Comparison of ENCODE assay signal across 25 cellular contexts in the genomic region with DNA sequence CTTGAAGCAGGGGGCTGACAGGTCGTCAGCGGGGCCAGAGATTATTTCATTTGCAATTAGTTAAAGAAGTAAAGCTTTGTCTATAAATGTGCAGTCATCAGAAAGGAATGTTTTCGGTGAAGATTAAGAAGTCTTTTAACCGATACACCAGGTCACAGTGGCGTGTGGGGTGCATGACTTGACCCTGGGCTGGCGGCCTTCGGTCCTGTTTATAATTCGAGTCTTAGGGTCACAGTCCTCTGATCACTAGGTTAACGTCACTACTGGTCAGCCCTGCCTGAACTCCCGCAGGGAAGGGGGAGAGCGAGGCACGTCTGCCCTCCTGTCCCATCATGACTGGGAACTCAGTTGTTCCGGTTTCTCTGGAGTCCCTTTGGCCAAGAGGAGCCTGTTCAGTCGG. TPM values are rescaled to one million over a fixed set of nuclear protein-coding genes. Genes with fewer than 3 reads are reported as not detected.
"Had no signal": no experiment of that assay in that cellular context is flagged by ENCODE, and none has a peak within 500 bp of the region (broad histone marks: within the 10 kb centered on the region; RNA-seq: fewer than 3 reads in every experiment).

No MANE protein-coding gene starts in this region.

- H3K27ac ChIP-seq: body of pancreas, SJCRH30, VCaP had no signal

- H3K27me3 ChIP-seq: body of pancreas, MG63 had no signal

- H3K4me1 ChIP-seq: SJCRH30 had no signal

- ATAC-seq: activated CD4-positive, CD25-positive, alpha-beta regulatory T cell treated with anti-CD3 and anti-CD28 coated beads, Interleukin-2, amount 50 U/mL, for 24 hours; activated CD8-positive, alpha-beta T cell treated with anti-CD3 and anti-CD28 coated beads for 36 hours; body of pancreas; Panc1 had no signal

- H3K36me3 ChIP-seq: MG63, SJCRH30 had no signal

- H3K9me3 Mint-ChIP-seq: activated CD8-positive, alpha-beta T cell treated with anti-CD3 and anti-CD28 coated beads for 36 hours; activated naive CD8-positive, alpha-beta T cell treated with anti-CD3 and anti-CD28 coated beads, Interleukin-2, amount 10 ng/mL, durations not matched to agents 7 days and 5 days had no signal

- H3K4me3 Mint-ChIP-seq: activated CD8-positive, alpha-beta T cell treated with anti-CD3 and anti-CD28 coated beads for 36 hours; activated naive CD8-positive, alpha-beta T cell treated with anti-CD3 and anti-CD28 coated beads, Interleukin-2, amount 10 ng/mL, durations not matched to agents 7 days and 5 days had no signal

- H3K27me3 Mint-ChIP-seq: activated CD8-positive, alpha-beta T cell treated with anti-CD3 and anti-CD28 coated beads for 36 hours; activated naive CD8-positive, alpha-beta T cell treated with anti-CD3 and anti-CD28 coated beads, Interleukin-2, amount 10 ng/mL, durations not matched to agents 7 days and 5 days had no signal

- H3K9me3 ChIP-seq: body of pancreas, MG63, SJCRH30, SK-N-SH had no signal

- H3K36me3 Mint-ChIP-seq: activated naive CD8-positive, alpha-beta T cell treated with anti-CD3 and anti-CD28 coated beads, Interleukin-2, amount 10 ng/mL, durations not matched to agents 7 days and 5 days had no signal

- DNase-seq: activated CD4-positive, alpha-beta T cell treated with anti-CD3 and anti-CD28 coated beads for 4 hours; activated CD8-positive, alpha-beta memory T cell treated with anti-CD3 and anti-CD28 coated beads, Interleukin-2, amount 50 U/mL, for 48 hours; activated CD8-positive, alpha-beta T cell treated with anti-CD3 and anti-CD28 coated beads for 36 hours; activated naive CD4-positive, alpha-beta T cell treated with anti-CD3 and anti-CD28 coated beads, Interleukin-2, amount 50 U/mL, for 16 hours; activated naive CD8-positive, alpha-beta T cell treated with anti-CD3 and anti-CD28 coated beads, Interleukin-2, amount 10 ng/mL, durations not matched to agents 7 days and 5 days; activated T-cell treated with anti-CD3 and anti-CD28 coated beads, Interleukin-2, amount 50 U/mL, for 1 hour; aorta; body of pancreas; MG63; NCI-H1105; NCI-H1436; NCI-H1694 treated with DMSO at 0.1 percent for 48 hours; NCI-H2029 treated with DMSO at 0.1 percent for 48 hours; NCI-H510A treated with DMSO at 0.1 percent for 48 hours; NCI-H69; NK-92 treated with Interleukin-12 subunit alpha and Interleukin-12 subunit beta, amount 100 ng/mL, for 24 hours; RPMI8226; SJCRH30; SK-N-SH; T-helper 1 cell had no signal

- H3K9ac ChIP-seq: SK-N-SH had no signal

- H3K4me2 ChIP-seq: SK-N-SH had no signal

- H3K4me3 ChIP-seq: body of pancreas, MG63, SJCRH30 had no signal

- H3K27ac Mint-ChIP-seq: activated CD8-positive, alpha-beta T cell treated with anti-CD3 and anti-CD28 coated beads for 36 hours; activated naive CD8-positive, alpha-beta T cell treated with anti-CD3 and anti-CD28 coated beads, Interleukin-2, amount 10 ng/mL, durations not matched to agents 7 days and 5 days had no signal

- H3K4me1 Mint-ChIP-seq: activated naive CD8-positive, alpha-beta T cell treated with anti-CD3 and anti-CD28 coated beads, Interleukin-2, amount 10 ng/mL, durations not matched to agents 7 days and 5 days had no signal

RNA-seq across cellular contexts. Expression of a gene that starts 5.0 kb away (rescaled TPM):
- total RNA-seq: activated CD8-positive, alpha-beta T cell treated with anti-CD3 and anti-CD28 coated beads for 36 hours; activated naive CD8-positive, alpha-beta T cell treated with anti-CD3 and anti-CD28 coated beads, Interleukin-2, amount 10 ng/mL, durations not matched to agents 7 days and 5 days; SJCRH30; T-helper 2 cell treated with Interferon-gamma antibody and Interleukin-4, amounts not matched to agents 100 ng/mL and 5 ng/mL, for 36 hours had no signal
- polyA plus RNA-seq: SK-N-SH had no signal

RNA-seq across cellular contexts. Expression of a gene that starts 30.0 kb away (rescaled TPM):
- total RNA-seq: activated CD8-positive, alpha-beta T cell treated with anti-CD3 and anti-CD28 coated beads for 36 hours; activated naive CD8-positive, alpha-beta T cell treated with anti-CD3 and anti-CD28 coated beads, Interleukin-2, amount 10 ng/mL, durations not matched to agents 7 days and 5 days; aorta; Right ventricle myocardium inferior; SJCRH30 had no signal
- polyA plus RNA-seq: aorta had no signal
